In genomic region chr1:59332221-59332620, GRCh38 we compare ENCODE assay signal across 18 cellular contexts.
"Had no signal": no experiment of that assay in that cellular context is flagged by ENCODE, and none has a peak within 500 bp of the region (broad histone marks: within the 10 kb centered on the region; RNA-seq: fewer than 3 reads in every experiment).

No MANE protein-coding gene starts in this region.

- H3K9me3 ChIP-seq: ascending aorta, left ventricle myocardium inferior, right atrium auricular region, transverse colon had no signal

- H3K27ac Mint-ChIP-seq: activated CD4-positive, alpha-beta memory T cell treated with anti-CD3 and anti-CD28 coated beads for 36 hours; endodermal cell; memory B cell; nephron progenitor cell; progenitor cell of endocrine pancreas had no signal

- H3K9me3 Mint-ChIP-seq: activated CD4-positive, alpha-beta memory T cell treated with anti-CD3 and anti-CD28 coated beads for 36 hours; activated naive CD8-positive, alpha-beta T cell treated with anti-CD3 and anti-CD28 coated beads, Interleukin-2, amount 50 U/mL, for 24 hours; endodermal cell; memory B cell; nephron progenitor cell had no signal

- H3K4me3 Mint-ChIP-seq: activated CD4-positive, alpha-beta memory T cell treated with anti-CD3 and anti-CD28 coated beads for 36 hours; activated naive CD8-positive, alpha-beta T cell treated with anti-CD3 and anti-CD28 coated beads, Interleukin-2, amount 50 U/mL, for 24 hours; endodermal cell; memory B cell; nephron progenitor cell had no signal

- H3K4me3 ChIP-seq: ascending aorta, left ventricle myocardium inferior, right atrium auricular region, SK-N-MC, transverse colon had no signal

- H3K36me3 ChIP-seq: ascending aorta, left ventricle myocardium inferior, right atrium auricular region had no signal

- H3K27me3 Mint-ChIP-seq: activated CD4-positive, alpha-beta memory T cell treated with anti-CD3 and anti-CD28 coated beads for 36 hours; activated naive CD8-positive, alpha-beta T cell treated with anti-CD3 and anti-CD28 coated beads, Interleukin-2, amount 50 U/mL, for 24 hours; memory B cell; progenitor cell of endocrine pancreas had no signal

- H3K27ac ChIP-seq: ascending aorta, left ventricle myocardium inferior, right atrium auricular region, SK-N-MC, transverse colon had no signal

- DNase-seq: activated CD4-positive, alpha-beta memory T cell treated with anti-CD3 and anti-CD28 coated beads for 36 hours; activated CD4-positive, alpha-beta T cell treated with anti-CD3 and anti-CD28 coated beads for 1 hour; activated naive CD4-positive, alpha-beta T cell; activated naive CD8-positive, alpha-beta T cell treated with anti-CD3 and anti-CD28 coated beads, Interleukin-2, amount 50 U/mL, for 24 hours; endodermal cell; erythroblast; hippocampal formation; left ventricle myocardium inferior; nephron progenitor cell; occipital lobe; stimulated activated CD4-positive, alpha-beta T cell treated with anti-CD3 and anti-CD28 coated beads, Interleukin-2, amount 100 ng/mL, for 48 hours; stimulated activated naive CD4-positive, alpha-beta T cell treated with Interleukin-2 at 50 U/mL for 16 hours; transverse colon had no signal

- H3K4me1 Mint-ChIP-seq: endodermal cell, memory B cell, nephron progenitor cell had no signal

- H3K27me3 ChIP-seq: ascending aorta, right atrium auricular region, transverse colon had no signal

- H3K4me1 ChIP-seq: ascending aorta, left ventricle myocardium inferior, right atrium auricular region, transverse colon had no signal

- H3K36me3 Mint-ChIP-seq: activated CD4-positive, alpha-beta memory T cell treated with anti-CD3 and anti-CD28 coated beads for 36 hours had no signal
